Comparison of ENCODE assay signal across 16 cellular contexts in genomic region chr11:16454284-16454683, GRCh38.
A peak's percentile ranks its signal among the peaks of the same experiment; 100 is the strongest.
DNase-seq lines count a peak whose midpoint lies in the region; ATAC-seq and TF ChIP-seq lines count a peak whose summit lies in the region.
"Had no signal": no experiment of that assay in that cellular context is flagged by ENCODE, and none has a peak within 500 bp of the region (broad histone marks: within the 10 kb centered on the region; RNA-seq: fewer than 3 reads in every experiment).

No MANE protein-coding gene starts in this region.

- no peak overlapping the region for H3K4ac ChIP-seq in IMR-90 (ENCODE audit: low read depth, low read length)

- no TSS peak for BruUV-seq in IMR-90 (replicated peaks; lab: Mats Ljungman, UMichigan)

- H4K5ac ChIP-seq in IMR-90 (ENCODE audit: low read depth, low read length): no peak overlapping the region

- H3K9ac ChIP-seq in IMR-90 (ENCODE audit: low read depth, low read length): no peak overlapping the region

- H3K4me1 ChIP-seq in IMR-90 (ENCODE audit: control insufficient read depth, insufficient read depth, low read length): peaks cover 5% of the 10 kb centered on the region; the same call in 1 of the 2 replicates

- no peak overlapping the region for H2BK15ac ChIP-seq in IMR-90 (ENCODE audit: low read depth, low read length)

- H4K8ac ChIP-seq in IMR-90 (ENCODE audit: low read depth in 2 of 2, low read length in 2 of 2): no peak overlapping the region

- H3K27ac ChIP-seq in IMR-90 (ENCODE audit: insufficient read depth, low read length): no peak overlapping the region
- H3K27ac ChIP-seq: 22Rv1, C4-2B had no signal

- H3K4me3 Mint-ChIP-seq in mesothelial cell of epicardium: no peak overlapping the region
- H3K4me3 Mint-ChIP-seq: CD4-positive, alpha-beta memory T cell; H9; IgD-negative memory B cell had no signal

- H2BK5ac ChIP-seq in IMR-90 (ENCODE audit: low read depth, low read length, poor library complexity, severe bottlenecking): no peak overlapping the region

- no peak overlapping the region for H3K4me3 ChIP-seq in IMR-90 (ENCODE audit: insufficient read depth, low read depth, low read length)
- no peak overlapping the region for H3K4me3 ChIP-seq in astrocyte of the cerebellum (ENCODE audit: low read depth, low read length)

- H3K9me3 ChIP-seq in IMR-90 (ENCODE audit: control insufficient read depth, insufficient read depth, low read length): no peaks in the 10 kb centered on the region

- no peak overlapping the region for H4K91ac ChIP-seq in IMR-90 (ENCODE audit: insufficient read depth, low read depth, low read length)

- TF ChIP-seq CTCF in IMR-90 (conservative IDR thresholded peaks at IDR 0.05; ENCODE audit: low read depth, low read length): no peak
- no peak for TF ChIP-seq CTCF in astrocyte of the cerebellum (IDR thresholded peaks at IDR 0.05; ENCODE audit: low read depth, low read length, missing control alignments)
- no peak for TF ChIP-seq CTCF in mesothelial cell of epicardium (IDR thresholded peaks at IDR 0.05; ENCODE audit: unreplicated experiment)

- H3K9me1 ChIP-seq in IMR-90 (ENCODE audit: insufficient read depth, low read length): 0 out of 2 replicates have a peak, but pooled peaks cover 2% of the 10 kb centered on the region

- no peak overlapping the region for H2AFZ ChIP-seq in IMR-90 (replicated peaks; ENCODE audit: low read length, poor library complexity)

- no peak for TF ChIP-seq POLR2A in IMR-90 (IDR thresholded peaks at IDR 0.05; ENCODE audit: low read depth, low read length)

- peaks cover 13% of the 10 kb centered on the region for H3K4me1 Mint-ChIP-seq in mesothelial cell of epicardium
- H3K4me1 Mint-ChIP-seq: CD4-positive, alpha-beta memory T cell; H9; IgD-negative memory B cell had no signal

- H3K14ac ChIP-seq in IMR-90 (replicated peaks; ENCODE audit: low read depth, low read length): no peak overlapping the region

- intact Hi-C loops in IMR-90 (cut with micrococcal nuclease): loop anchor here (5.0 kb wide), 1 partner anchor 148 kb away; no protein-coding TSS in a partner anchor
- intact Hi-C loops in sciatic nerve (cut with DNase I): no loop called here

- no peaks in the 10 kb centered on the region for H4K20me1 ChIP-seq in IMR-90 (ENCODE audit: insufficient read depth, low read length)

- H3K9me3 Mint-ChIP-seq in mesothelial cell of epicardium: no peaks in the 10 kb centered on the region
- H3K9me3 Mint-ChIP-seq: H9, IgD-negative memory B cell had no signal

- peaks cover 0 to 5% of the 10 kb centered on the region in 2 experiments; a peak in 1 of 4 replicates for H3K79me1 ChIP-seq in IMR-90 (ENCODE audit: low read depth in 1 of 2, low read length in 2 of 2)

- H3K56ac ChIP-seq in IMR-90 (ENCODE audit: extremely low read depth, insufficient read depth, low read length): no peak overlapping the region

- TF ChIP-seq RAD21 in IMR-90 (IDR thresholded peaks at IDR 0.05; ENCODE audit: low read length): no peak

- no peaks in the 10 kb centered on the region for H3K36me3 Mint-ChIP-seq in mesothelial cell of epicardium
- H3K36me3 Mint-ChIP-seq: CD4-positive, alpha-beta memory T cell had no signal

- CTCF ChIA-PET in IMR-90 (lab: Yijun Ruan, JAX): interaction anchor here (0.7 kb wide), 1 partner anchor 28 kb away, joined by 3 read pairs; no protein-coding TSS in a partner anchor

- WGBS in IMR-90 (ENCODE audit: extremely low coverage in 2 of 2, insufficient read length in 1 of 2), 2 experiments: no CpG with 5 or more reads among the region's 2 CpGs

- no peaks in the 10 kb centered on the region for H3K27me3 Mint-ChIP-seq in mesothelial cell of epicardium (ENCODE audit: low read depth)

- peak overlapping the region; percentile 62 for H3K27ac Mint-ChIP-seq in mesothelial cell of epicardium
- H3K27ac Mint-ChIP-seq: CD4-positive, alpha-beta memory T cell; H9; IgD-negative memory B cell had no signal

- no peaks in the 10 kb centered on the region for H3K27me3 ChIP-seq in IMR-90 (ENCODE audit: control insufficient read depth, insufficient read depth, low read length)

- no peak overlapping the region for H2BK120ac ChIP-seq in IMR-90 (ENCODE audit: low read depth, low read length)

- no peak overlapping the region for H3K18ac ChIP-seq in IMR-90 (ENCODE audit: low read depth, low read length)

- DNase-seq in NCI-H748 (lab: John Stamatoyannopoulos, UW; ENCODE audit: unreplicated experiment): peak; percentile 13
- no peak for DNase-seq in NCI-H748 treated with DMSO at 0.1 percent for 48 hours (lab: John Stamatoyannopoulos, UW)
- peak; percentile 55 for DNase-seq in IMR-90
- DNase-seq in astrocyte of the cerebellum (ENCODE audit: low read depth): peak; percentile 5
- DNase-seq in mesothelial cell of epicardium (ENCODE audit: low spot score in 2 of 2, unreplicated experiment in 2 of 2): no peak
- DNase-seq in sciatic nerve (ENCODE audit: low spot score): no peak
- DNase-seq: CD4-positive, alpha-beta memory T cell; DMS79; GDM1; GOT3; H9 had no signal

- in situ Hi-C loops in IMR-90 (cut with MboI; ENCODE audit: low sequenced_read_pairs) (no loop called here), astrocyte of the cerebellum (cut with HindIII; ENCODE audit: low sequenced_read_pairs) (no loop called here)

- no peak overlapping the region for H3K23ac ChIP-seq in IMR-90 (ENCODE audit: low read depth, low read length)

- no peak overlapping the region for H2AK5ac ChIP-seq in IMR-90 (ENCODE audit: low read depth, low read length)

- 0 out of 2 replicates have a peak, but pooled peaks cover 1% of the 10 kb centered on the region for H3K36me3 ChIP-seq in IMR-90 (ENCODE audit: control insufficient read depth, insufficient read depth, low read length)

- H3K4me2 ChIP-seq in IMR-90 (ENCODE audit: low read depth, low read length): peak overlapping the region; percentile 61; the same call in 1 of the 2 replicates

- peak; percentile 61 for ATAC-seq in IMR-90 (ENCODE audit: low read depth)
- no peak for ATAC-seq in sciatic nerve
- ATAC-seq in SK-N-SH treated with all-trans-retinoic acid at 6 μM for 48 hours: no peak; the same call in 2 of the 3 replicates
- ATAC-seq in GM19351 (IDR thresholded peaks at IDR 0.05; ENCODE audit: unreplicated experiment): no peak

- H2BK20ac ChIP-seq in IMR-90 (ENCODE audit: low read depth, low read length): no peak overlapping the region

- no peak overlapping the region for H2AK9ac ChIP-seq in IMR-90 (replicated peaks; ENCODE audit: low read depth, low read length, poor library complexity)

- dilution Hi-C loops in IMR-90 (cut with HindIII; ENCODE audit: low sequenced_read_pairs, unreplicated experiment): no loop called here

- POLR2A ChIA-PET in IMR-90 (lab: Charles Lee; ENCODE audit: unreplicated experiment): no interaction called here

TF ChIP-seq in IMR-90, 13 proteins besides CTCF, POLR2A, EP300 and RAD21:
- TF ChIP-seq MAFK (IDR thresholded peaks at IDR 0.05; ENCODE audit: low read depth, low read length) (peak; percentile 42; the same call in 1 of the 2 replicates), RCOR1 (IDR thresholded peaks at IDR 0.05; ENCODE audit: insufficient replicate concordance, low read length) (no peak)

TF ChIP-seq in SK-N-SH treated with all-trans-retinoic acid at 6 μM for 48 hours, 23 proteins besides CTCF, POLR2A, EP300 and RAD21 (continues in another document):
- TF ChIP-seq TOX (CRISPR knock-in tag; IDR thresholded peaks at IDR 0.05; ENCODE audit: borderline replicate concordance) (no peak), TSHZ2 (CRISPR knock-in tag; IDR thresholded peaks at IDR 0.05) (no peak), TCF4 (CRISPR knock-in tag; IDR thresholded peaks at IDR 0.05; ENCODE audit: borderline replicate concordance) (no peak), CSDC2 (CRISPR knock-in tag; IDR thresholded peaks at IDR 0.05) (no peak), BACH2 (CRISPR knock-in tag; IDR thresholded peaks at IDR 0.05; ENCODE audit: borderline replicate concordance) (no peak), RARB (CRISPR knock-in tag; IDR thresholded peaks at IDR 0.05) (no peak), CREB5 (CRISPR knock-in tag; IDR thresholded peaks at IDR 0.05; ENCODE audit: low read depth) (no peak)

Comparison
In these comparisons a context has a peak if more than half of its experiments do, and no peak if none do; other contexts are left out.
1. DNase-seq: peak in NCI-H748 (single experiment), IMR-90 (single experiment) and astrocyte of the cerebellum (single experiment); none in NCI-H748 treated with DMSO at 0.1 percent for 48 hours (single experiment), mesothelial cell of epicardium (0 of 2) and sciatic nerve (single experiment).